ENCODE assay signal across 22 cellular contexts in the genomic region with DNA sequence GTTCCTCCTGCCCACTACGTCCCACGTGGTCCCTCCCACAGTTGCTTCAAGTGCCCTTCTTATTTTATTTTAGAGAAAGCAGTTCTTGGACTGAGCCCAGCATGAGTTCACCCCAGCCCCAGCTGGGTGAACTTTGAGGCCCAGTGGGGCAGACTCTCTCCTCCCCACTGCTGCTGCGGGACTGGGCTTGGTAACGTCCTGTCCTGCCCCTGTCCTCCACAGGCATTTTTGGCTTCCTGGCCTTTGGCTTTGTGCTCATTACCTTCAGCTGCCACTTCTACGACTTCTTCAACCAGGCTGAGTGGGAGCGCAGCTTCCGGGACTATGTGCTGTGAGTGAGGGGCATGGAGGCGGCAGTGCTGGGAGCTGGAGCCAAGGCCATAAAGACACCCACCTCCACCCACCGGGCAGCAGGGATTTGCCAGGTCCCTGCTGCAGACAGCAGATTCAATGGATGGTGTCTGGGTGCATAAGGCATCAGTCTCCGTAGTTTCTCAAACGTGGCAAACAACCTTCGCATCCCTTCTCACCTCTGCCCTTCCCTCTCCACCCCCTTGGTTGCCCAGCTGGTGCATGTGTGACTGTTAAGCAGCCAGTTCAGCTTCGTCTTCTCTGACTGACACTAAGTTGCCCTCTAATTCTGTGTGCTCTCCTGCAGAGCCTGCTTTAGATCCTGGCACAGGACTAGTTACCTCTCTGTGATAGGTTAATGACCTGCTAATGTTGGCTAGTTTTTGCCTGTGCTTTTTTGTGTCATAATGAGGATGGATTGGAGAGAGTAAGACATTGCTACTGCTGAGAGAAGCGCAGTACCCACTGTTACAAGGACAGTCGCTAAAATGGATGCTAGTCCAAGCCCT. TPM values are rescaled to one million over a fixed set of nuclear protein-coding genes. Genes with fewer than 3 reads are reported as not detected.
DNase-seq lines count a peak whose midpoint lies in the region; ATAC-seq and TF ChIP-seq lines count a peak whose summit lies in the region.
"Had no signal": no experiment of that assay in that cellular context is flagged by ENCODE, and none has a peak within 500 bp of the region (broad histone marks: within the 10 kb centered on the region; RNA-seq: fewer than 3 reads in every experiment).

No MANE protein-coding gene starts in this region.

- no peak overlapping the region for H3K9ac ChIP-seq in endodermal cell (ENCODE audit: extremely low read depth, low read length, poor library complexity, severe bottlenecking)

- no peak for TF ChIP-seq POLR2A in ovary (IDR thresholded peaks at IDR 0.05)

- H3K4me1 Mint-ChIP-seq in endodermal cell: no peaks in the 10 kb centered on the region
- H3K4me1 Mint-ChIP-seq in naive thymus-derived CD8-positive, alpha-beta T cell: peaks cover 0 to 2% (median 0%) of the 10 kb centered on the region in 4 donors

- no peak overlapping the region for H3K27ac Mint-ChIP-seq in endodermal cell
- no peak overlapping the region for H3K27ac Mint-ChIP-seq in naive thymus-derived CD8-positive, alpha-beta T cell
- H3K27ac Mint-ChIP-seq: CD4-positive, alpha-beta T cell had no signal

- H3K9me3 ChIP-seq in cardiac muscle cell (ENCODE audit: low read depth) (no peaks in the 10 kb centered on the region), heart right ventricle (no peaks in the 10 kb centered on the region), endodermal cell (ENCODE audit: control insufficient read depth, low read length) (no peaks in the 10 kb centered on the region), ovary (no peaks in the 10 kb centered on the region)
- H3K9me3 ChIP-seq: A549; BE2C; BLaER1 treated with 17β-estradiol and CSF1 and Interleukin-3, amounts not matched to agents 10 nM and 100 nM had no signal

- peaks cover 5% of the 10 kb centered on the region for H3K9me3 Mint-ChIP-seq in endodermal cell
- H3K9me3 Mint-ChIP-seq in naive thymus-derived CD8-positive, alpha-beta T cell: no peaks in the 10 kb centered on the region
- H3K9me3 Mint-ChIP-seq: CD4-positive, alpha-beta T cell; CD8-positive, alpha-beta memory T cell had no signal

- H3K27me3 Mint-ChIP-seq in endodermal cell (ENCODE audit: insufficient read depth): no peaks in the 10 kb centered on the region
- H3K27me3 Mint-ChIP-seq in naive thymus-derived CD8-positive, alpha-beta T cell: peaks cover 0 to 3% (median 0%) of the 10 kb centered on the region in 5 donors
- H3K27me3 Mint-ChIP-seq: CD4-positive, alpha-beta T cell had no signal

- TF ChIP-seq EP300 in ovary (IDR thresholded peaks at IDR 0.05): no peak

- H3K4me1 ChIP-seq in cardiac muscle cell (ENCODE audit: low read depth) (no peaks in the 10 kb centered on the region), heart right ventricle (peaks cover 0 to 5% (median 0%) of the 10 kb centered on the region in 9 donors), endodermal cell (ENCODE audit: control insufficient read depth, insufficient read depth, low read length) (no peaks in the 10 kb centered on the region), ovary (ENCODE audit: insufficient read depth) (no peaks in the 10 kb centered on the region), foreskin keratinocyte (no peaks in the 10 kb centered on the region)
- H3K4me1 ChIP-seq: A549, BE2C had no signal

- peaks cover 46% of the 10 kb centered on the region for H3K36me3 ChIP-seq in cardiac muscle cell
- H3K36me3 ChIP-seq in heart right ventricle: peaks cover 0 to 57% (median 0%) of the 10 kb centered on the region in 9 donors
- peaks cover 33% of the 10 kb centered on the region for H3K36me3 ChIP-seq in H7 (replicated peaks; ENCODE audit: control insufficient read depth, insufficient read depth, low read length)
- H3K36me3 ChIP-seq in endodermal cell (ENCODE audit: control insufficient read depth, insufficient read depth, low read length): peaks cover 47% of the 10 kb centered on the region
- no peaks in the 10 kb centered on the region for H3K36me3 ChIP-seq in ovary
- H3K36me3 ChIP-seq: BE2C had no signal

- no peak overlapping the region for H3K4me3 Mint-ChIP-seq in endodermal cell
- H3K4me3 Mint-ChIP-seq in naive thymus-derived CD8-positive, alpha-beta T cell: peak overlapping the region in 1 of 10 donors; percentile 18
- H3K4me3 Mint-ChIP-seq: CD14-positive monocyte; CD4-positive, alpha-beta T cell; CD8-positive, alpha-beta memory T cell had no signal

- WGBS in heart right ventricle, 2 donors: 82 to 84% methylated on average over 15 of the region's 15 CpGs
- 93% methylated on average over 10 to 15 of the region's 15 CpGs for WGBS in endodermal cell (ENCODE audit: insufficient coverage in 1 of 2, insufficient read length in 1 of 2), 2 experiments
- 61 to 74% (median 63%) methylated on average over 15 of the region's 15 CpGs for WGBS in ovary, 3 donors

- intact Hi-C loops in heart right ventricle (cut with DNase I): loop anchor here in 6 of 10 donors (2.0 to 5.0 kb wide), 3 partner anchors 42 to 47 kb away; no protein-coding TSS in a partner anchor
- intact Hi-C loops in ovary (cut with DNase I): no loop called here

- ATAC-seq in heart right ventricle (no peak), foreskin keratinocyte (no peak)
- ATAC-seq in naive thymus-derived CD8-positive, alpha-beta T cell: no peak

- H3K4me3 ChIP-seq in cardiac muscle cell (no peak overlapping the region), heart right ventricle (no peak overlapping the region), H7 (ENCODE audit: insufficient read depth, low read depth, low read length) (no peak overlapping the region), endodermal cell (ENCODE audit: low read length) (no peak overlapping the region), ovary (no peak overlapping the region)
- H3K4me3 ChIP-seq: A549; BLaER1 treated with 17β-estradiol and CSF1 and Interleukin-3, amounts not matched to agents 10 nM and 100 nM had no signal

- peak overlapping the region; percentile 43 for H3K27ac ChIP-seq in cardiac muscle cell
- no peak overlapping the region for H3K27ac ChIP-seq in heart right ventricle
- peak overlapping the region; percentile 11 for H3K27ac ChIP-seq in endodermal cell (ENCODE audit: low read depth, low read length)
- H3K27ac ChIP-seq in ovary: no peak overlapping the region
- H3K27ac ChIP-seq in foreskin keratinocyte: no peak overlapping the region
- H3K27ac ChIP-seq: A549; BLaER1 treated with 17β-estradiol and CSF1 and Interleukin-3, amounts not matched to agents 10 nM and 100 nM had no signal

- peaks cover 64% of the 10 kb centered on the region for H3K36me3 Mint-ChIP-seq in endodermal cell (ENCODE audit: low read depth)
- no peaks in the 10 kb centered on the region for H3K36me3 Mint-ChIP-seq in naive thymus-derived CD8-positive, alpha-beta T cell
- H3K36me3 Mint-ChIP-seq: CD14-positive monocyte; CD8-positive, alpha-beta memory T cell had no signal

- no peaks in the 10 kb centered on the region for H3K27me3 ChIP-seq in cardiac muscle cell
- H3K27me3 ChIP-seq in heart right ventricle: no peaks in the 10 kb centered on the region
- H3K27me3 ChIP-seq in H7 (ENCODE audit: control insufficient read depth, insufficient read depth, low read length): no peaks in the 10 kb centered on the region
- no peaks in the 10 kb centered on the region for H3K27me3 ChIP-seq in endodermal cell (ENCODE audit: control insufficient read depth, insufficient read depth, low read length, poor library complexity, severe bottlenecking)
- no peaks in the 10 kb centered on the region for H3K27me3 ChIP-seq in ovary
- H3K27me3 ChIP-seq in foreskin keratinocyte: no peaks in the 10 kb centered on the region
- H3K27me3 ChIP-seq: BE2C; BLaER1 treated with 17β-estradiol and CSF1 and Interleukin-3, amounts not matched to agents 10 nM and 100 nM had no signal

- TF ChIP-seq CTCF in cardiac muscle cell (IDR thresholded peaks at IDR 0.05; ENCODE audit: low read depth, low read length) (no peak), heart right ventricle (IDR thresholded peaks at IDR 0.05) (no peak), endodermal cell (conservative IDR thresholded peaks at IDR 0.05) (no peak), ovary (IDR thresholded peaks at IDR 0.05) (no peak), foreskin keratinocyte (conservative IDR thresholded peaks at IDR 0.05) (no peak)

- POLR2A ChIA-PET in naive thymus-derived CD8-positive, alpha-beta T cell (lab: Charles Lee): no interaction called here

- no peak for DNase-seq in cardiac muscle cell (ENCODE audit: low read depth in 1 of 2, low spot score in 1 of 2)
- no peak for DNase-seq in heart right ventricle
- peak; percentile 21 for DNase-seq in H7
- DNase-seq in endodermal cell: no peak
- DNase-seq in ovary: peak in 3 of 5 donors; percentile 15 to 66 (median 26)
- DNase-seq in naive thymus-derived CD8-positive, alpha-beta T cell: no peak
- no peak for DNase-seq in foreskin keratinocyte
- DNase-seq in NAMALWA (ENCODE audit: low spot score): no peak
- DNase-seq: 8988T; ACHN; AML-193; CD4-positive, alpha-beta T cell; CD8-positive, alpha-beta memory T cell; DMS79; EL; GF-D8; GOT3; HCEC 1CT had no signal

RNA-seq across cellular contexts. Expression of a gene that starts 15.5 kb away (rescaled TPM):
- 26.1 and 30.8 TPM in 2 replicates for total RNA-seq in cardiac muscle cell
- 25.5 and 28.5 TPM in 2 replicates for polyA plus RNA-seq in cardiac muscle cell
- 1 to 10 TPM; 4.6 to 7.7 (median 5.7) TPM for total RNA-seq in heart right ventricle
- 1 to 10 TPM; 2.5 to 2.9 TPM for polyA plus RNA-seq in heart right ventricle
- total RNA-seq in H7 (2014; rRNA removed; shearing (Covaris generic)): 14.2 and 26.9 TPM in 2 replicates
- 10 to 100 TPM; 30.8 to 31.4 TPM for total RNA-seq in endodermal cell
- 15.7 TPM for polyA plus RNA-seq in endodermal cell (2013, experiment 1 of 2)
- 18.1 TPM for polyA plus RNA-seq in endodermal cell (2013, experiment 2 of 2)
- total RNA-seq in ovary: 10 to 100 TPM; 12.6 to 25.8 (median 17.2) TPM
- 10 to 100 TPM in 1 of 2 donors, 1 to 10 TPM in 1; 8.7 to 19.3 TPM for polyA plus RNA-seq in ovary
- 10 to 100 TPM; 17.6 to 19.3 TPM for total RNA-seq in naive thymus-derived CD8-positive, alpha-beta T cell
- 10 to 100 TPM in 1 of 3 donors, 1 to 10 TPM in 2; 5.9 to 10.6 (median 7.2) TPM for polyA plus RNA-seq in naive thymus-derived CD8-positive, alpha-beta T cell
- 9.2 and 12.0 TPM in 2 replicates for total RNA-seq in foreskin keratinocyte
- 3.0 and 3.2 TPM in 2 replicates for polyA plus RNA-seq in foreskin keratinocyte

RNA-seq across cellular contexts. Expression of a gene that starts 20.9 kb away (rescaled TPM):
- total RNA-seq in cardiac muscle cell: 66.7 and 82.9 TPM in 2 replicates
- polyA plus RNA-seq in cardiac muscle cell: 35.0 and 41.3 TPM in 2 replicates
- 1 to 10 TPM; 3.1 to 7.1 (median 4.9) TPM for total RNA-seq in heart right ventricle
- 1 to 10 TPM; 1.7 to 8.3 TPM for polyA plus RNA-seq in heart right ventricle
- 44.9 and 49.6 TPM in 2 replicates for total RNA-seq in H7 (2014; rRNA removed; shearing (Covaris generic))
- total RNA-seq in endodermal cell: 10 to 100 TPM; 75.5 to 76.2 TPM
- polyA plus RNA-seq in endodermal cell (2013, experiment 1 of 2): 72.7 TPM
- polyA plus RNA-seq in endodermal cell (2013, experiment 2 of 2): 71.3 TPM
- 10 to 100 TPM; 19.6 to 47.8 (median 36.9) TPM for total RNA-seq in ovary
- polyA plus RNA-seq in ovary: 10 to 100 TPM; 14.3 to 28.4 TPM
- total RNA-seq in naive thymus-derived CD8-positive, alpha-beta T cell: under 1 TPM in 1 of 2 experiments, not detected in 1; 0.13 TPM
- not detected for polyA plus RNA-seq in naive thymus-derived CD8-positive, alpha-beta T cell
- 10.9 and 11.4 TPM in 2 replicates for total RNA-seq in foreskin keratinocyte
- polyA plus RNA-seq in foreskin keratinocyte: 9.5 and 9.8 TPM in 2 replicates
- total RNA-seq: CD4-positive, alpha-beta T cell had no signal
- polyA plus RNA-seq: CD14-positive monocyte; CD8-positive, alpha-beta memory T cell had no signal

Comparison
In these comparisons a context has a peak if more than half of its experiments do, and no peak if none do; other contexts are left out.
1. H3K27ac ChIP-seq: peak in cardiac muscle cell (single experiment) and endodermal cell (single experiment); none in heart right ventricle (0 of 10), ovary (0 of 2) and foreskin keratinocyte (single experiment).
2. DNase-seq: peak in H7 (single experiment) and ovary (3 of 5); none in cardiac muscle cell (0 of 2), heart right ventricle (0 of 2), endodermal cell (single experiment), naive thymus-derived CD8-positive, alpha-beta T cell (0 of 10), foreskin keratinocyte (0 of 2) and NAMALWA (single experiment).
3. intact Hi-C loops: an anchor here in heart right ventricle (2.0 to 5.0 kb wide); none called in ovary.